Comparison of ENCODE assay signal across 8 cellular contexts in genomic region chr10:101588879-101589278, GRCh38. TPM values are rescaled to one million over a fixed set of nuclear protein-coding genes. Genes with fewer than 3 reads are reported as not detected.
DNase-seq lines count a peak whose midpoint lies in the region; ATAC-seq and TF ChIP-seq lines count a peak whose summit lies in the region.

No MANE protein-coding gene starts in this region.

- DNase-seq in activated CD4-positive, alpha-beta T cell treated with anti-CD3 and anti-CD28 coated beads, Interleukin-2, amount 10 ng/mL, durations not matched to agents 7 days and 5 days: no peak
- DNase-seq in activated CD4-positive, alpha-beta T cell treated with anti-CD3 and anti-CD28 coated beads for 48 hours: no peak
- DNase-seq in WTC11 (ENCODE audit: low spot score) (no peak), thyroid gland (no peak), GM13977 (ENCODE audit: low spot score) (no peak), SHP77 (lab: John Stamatoyannopoulos, UW) (no peak)

- peak overlapping the region; percentile 66; the same call in 1 of the 2 replicates for H3K9ac ChIP-seq in iPS-20b (ENCODE audit: low read depth, low read length)

- H3K4me3 ChIP-seq in iPS-20b (ENCODE audit: low read length) (peak overlapping the region; percentile 78), thyroid gland (replicated peaks in 1 of 3) (peak overlapping the region in 2 of 3 donors; percentile 56 to 68)

- H3K4me1 Mint-ChIP-seq in activated CD4-positive, alpha-beta T cell treated with anti-CD3 and anti-CD28 coated beads, Interleukin-2, amount 10 ng/mL, durations not matched to agents 7 days and 5 days: peaks cover 26% of the 10 kb centered on the region
- H3K4me1 Mint-ChIP-seq in WTC11: peaks cover 16% of the 10 kb centered on the region

- ATAC-seq in WTC11 (no peak), GM21447 (IDR thresholded peaks at IDR 0.05; ENCODE audit: unreplicated experiment) (no peak)

- CTCF ChIA-PET in activated CD4-positive, alpha-beta T cell treated with anti-CD3 and anti-CD28 coated beads, Interleukin-2, amount 10 ng/mL, durations not matched to agents 7 days and 5 days (lab: Charles Lee): interaction anchor here (0.6 to 1.8 kb wide), 3 partner anchors 10 to 1592 kb away, joined by 3 to 5 read pairs (median 4); no protein-coding TSS in a partner anchor
- CTCF ChIA-PET in WTC11 (lab: Charles Lee): interaction anchor here (1.3 to 3.4 kb wide), 4 partner anchors 13 to 291 kb away, joined by 3 to 33 read pairs (median 10); no protein-coding TSS in a partner anchor

- no peaks in the 10 kb centered on the region for H3K9me3 Mint-ChIP-seq in activated CD4-positive, alpha-beta T cell treated with anti-CD3 and anti-CD28 coated beads, Interleukin-2, amount 10 ng/mL, durations not matched to agents 7 days and 5 days
- no peaks in the 10 kb centered on the region for H3K9me3 Mint-ChIP-seq in WTC11

- H3K4me3 Mint-ChIP-seq in activated CD4-positive, alpha-beta T cell treated with anti-CD3 and anti-CD28 coated beads, Interleukin-2, amount 10 ng/mL, durations not matched to agents 7 days and 5 days: peak overlapping the region; percentile 92
- peak overlapping the region; percentile 94 for H3K4me3 Mint-ChIP-seq in WTC11

- peaks cover 3% of the 10 kb centered on the region for H3K36me3 Mint-ChIP-seq in activated CD4-positive, alpha-beta T cell treated with anti-CD3 and anti-CD28 coated beads, Interleukin-2, amount 10 ng/mL, durations not matched to agents 7 days and 5 days (ENCODE audit: low read depth)
- H3K36me3 Mint-ChIP-seq in WTC11: peaks cover 4% of the 10 kb centered on the region

- H3K36me3 ChIP-seq in iPS-20b (ENCODE audit: insufficient read depth, low read depth, low read length) (peaks cover 12% of the 10 kb centered on the region; the same call in 1 of the 2 replicates), thyroid gland (no peaks in the 10 kb centered on the region)

- no peak overlapping the region for H3K27ac Mint-ChIP-seq in activated CD4-positive, alpha-beta T cell treated with anti-CD3 and anti-CD28 coated beads, Interleukin-2, amount 10 ng/mL, durations not matched to agents 7 days and 5 days
- no peak overlapping the region for H3K27ac Mint-ChIP-seq in WTC11

- H3K27me3 ChIP-seq in iPS-20b (ENCODE audit: insufficient read depth, low read length) (no peaks in the 10 kb centered on the region), thyroid gland (no peaks in the 10 kb centered on the region)

- intact Hi-C loops in thyroid gland (cut with DNase I): no loop called here

- WGBS in thyroid gland, 2 donors: 68 to 72% methylated on average over 5 of the region's 5 CpGs

- H3K27me3 Mint-ChIP-seq in activated CD4-positive, alpha-beta T cell treated with anti-CD3 and anti-CD28 coated beads, Interleukin-2, amount 10 ng/mL, durations not matched to agents 7 days and 5 days: peaks cover 2% of the 10 kb centered on the region
- H3K27me3 Mint-ChIP-seq in WTC11 (ENCODE audit: low read depth): no peaks in the 10 kb centered on the region

- TF ChIP-seq CTCF in WTC11 (IDR thresholded peaks at IDR 0.05) (no peak), thyroid gland (IDR thresholded peaks at IDR 0.05) (no peak), GM13977 (IDR thresholded peaks at IDR 0.05; ENCODE audit: extremely low read depth, insufficient read depth, missing control alignments) (no peak)

- H3K9me3 ChIP-seq in iPS-20b (ENCODE audit: insufficient read depth, low read depth, low read length) (no peaks in the 10 kb centered on the region), thyroid gland (no peaks in the 10 kb centered on the region)

- no peak for TF ChIP-seq POLR2A in thyroid gland (IDR thresholded peaks at IDR 0.05)

- in situ Hi-C loops in GM13977 (cut with MboI; ENCODE audit: low pct_unique_long_range_greater_than_20kb, low sequenced_read_pairs, unreplicated experiment): no loop called here

- H3K27ac ChIP-seq in iPS-20b (ENCODE audit: low read length) (no peak overlapping the region), thyroid gland (no peak overlapping the region)

- POLR2A ChIA-PET in activated CD4-positive, alpha-beta T cell treated with anti-CD3 and anti-CD28 coated beads, Interleukin-2, amount 10 ng/mL, durations not matched to agents 7 days and 5 days (lab: Charles Lee): no interaction called here
- POLR2A ChIA-PET in WTC11 (lab: Charles Lee): interaction anchor here (1.7 kb wide), 1 partner anchor 229 kb away, joined by 6 read pairs; the partner anchor contains the start of gene OGA

- H3K4me1 ChIP-seq in iPS-20b (ENCODE audit: insufficient read depth, low read length) (0 out of 2 replicates have a peak, but pooled peaks cover 4% of the 10 kb centered on the region), thyroid gland (peaks cover 16 to 17% of the 10 kb centered on the region in 2 donors)

TF ChIP-seq in WTC11, 78 proteins besides CTCF, POLR2A, EP300 and RAD21 (continues in another document):
- TF ChIP-seq ESRRA (CRISPR knock-in tag; IDR thresholded peaks at IDR 0.05; ENCODE audit: borderline replicate concordance) (no peak), OVOL2 (CRISPR knock-in tag; IDR thresholded peaks at IDR 0.05; ENCODE audit: borderline replicate concordance) (no peak), ZNF423 (CRISPR knock-in tag; IDR thresholded peaks at IDR 0.05) (no peak), NR1H2 (CRISPR knock-in tag; IDR thresholded peaks at IDR 0.05) (no peak), AR (CRISPR knock-in tag; IDR thresholded peaks at IDR 0.05) (no peak)
- TF ChIP-seq, protein P1, sequence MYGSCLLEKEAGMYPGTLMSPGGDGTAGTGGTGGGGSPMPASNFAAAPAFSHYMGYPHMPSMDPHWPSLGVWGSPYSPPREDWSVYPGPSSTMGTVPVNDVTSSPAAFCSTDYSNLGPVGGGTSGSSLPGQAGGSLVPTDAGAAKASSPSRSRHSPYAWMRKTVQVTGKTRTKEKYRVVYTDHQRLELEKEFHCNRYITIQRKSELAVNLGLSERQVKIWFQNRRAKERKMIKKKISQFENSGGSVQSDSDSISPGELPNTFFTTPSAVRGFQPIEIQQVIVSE (CRISPR knock-in tag; IDR thresholded peaks at IDR 0.05; ENCODE audit: borderline replicate concordance): no peak
- TF ChIP-seq, protein P2, sequence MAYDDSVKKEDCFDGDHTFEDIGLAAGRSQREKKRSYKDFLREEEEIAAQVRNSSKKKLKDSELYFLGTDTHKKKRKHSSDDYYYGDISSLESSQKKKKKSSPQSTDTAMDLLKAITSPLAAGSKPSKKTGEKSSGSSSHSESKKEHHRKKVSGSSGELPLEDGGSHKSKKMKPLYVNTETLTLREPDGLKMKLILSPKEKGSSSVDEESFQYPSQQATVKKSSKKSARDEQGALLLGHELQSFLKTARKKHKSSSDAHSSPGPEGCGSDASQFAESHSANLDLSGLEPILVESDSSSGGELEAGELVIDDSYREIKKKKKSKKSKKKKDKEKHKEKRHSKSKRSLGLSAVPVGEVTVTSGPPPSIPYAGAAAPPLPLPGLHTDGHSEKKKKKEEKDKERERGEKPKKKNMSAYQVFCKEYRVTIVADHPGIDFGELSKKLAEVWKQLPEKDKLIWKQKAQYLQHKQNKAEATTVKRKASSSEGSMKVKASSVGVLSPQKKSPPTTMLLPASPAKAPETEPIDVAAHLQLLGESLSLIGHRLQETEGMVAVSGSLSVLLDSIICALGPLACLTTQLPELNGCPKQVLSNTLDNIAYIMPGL (CRISPR knock-in tag; IDR thresholded peaks at IDR 0.05): no peak
- TF ChIP-seq, protein P3, sequence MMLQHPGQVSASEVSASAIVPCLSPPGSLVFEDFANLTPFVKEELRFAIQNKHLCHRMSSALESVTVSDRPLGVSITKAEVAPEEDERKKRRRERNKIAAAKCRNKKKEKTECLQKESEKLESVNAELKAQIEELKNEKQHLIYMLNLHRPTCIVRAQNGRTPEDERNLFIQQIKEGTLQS (CRISPR knock-in tag; conservative IDR thresholded peaks at IDR 0.05): no peak
- TF ChIP-seq, protein P4, sequence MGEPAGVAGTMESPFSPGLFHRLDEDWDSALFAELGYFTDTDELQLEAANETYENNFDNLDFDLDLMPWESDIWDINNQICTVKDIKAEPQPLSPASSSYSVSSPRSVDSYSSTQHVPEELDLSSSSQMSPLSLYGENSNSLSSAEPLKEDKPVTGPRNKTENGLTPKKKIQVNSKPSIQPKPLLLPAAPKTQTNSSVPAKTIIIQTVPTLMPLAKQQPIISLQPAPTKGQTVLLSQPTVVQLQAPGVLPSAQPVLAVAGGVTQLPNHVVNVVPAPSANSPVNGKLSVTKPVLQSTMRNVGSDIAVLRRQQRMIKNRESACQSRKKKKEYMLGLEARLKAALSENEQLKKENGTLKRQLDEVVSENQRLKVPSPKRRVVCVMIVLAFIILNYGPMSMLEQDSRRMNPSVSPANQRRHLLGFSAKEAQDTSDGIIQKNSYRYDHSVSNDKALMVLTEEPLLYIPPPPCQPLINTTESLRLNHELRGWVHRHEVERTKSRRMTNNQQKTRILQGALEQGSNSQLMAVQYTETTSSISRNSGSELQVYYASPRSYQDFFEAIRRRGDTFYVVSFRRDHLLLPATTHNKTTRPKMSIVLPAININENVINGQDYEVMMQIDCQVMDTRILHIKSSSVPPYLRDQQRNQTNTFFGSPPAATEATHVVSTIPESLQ (CRISPR knock-in tag; IDR thresholded peaks at IDR 0.05): no peak

RNA-seq across cellular contexts. Expression of gene DPCD, which starts 0.8 kb away (rescaled TPM):
- total RNA-seq in activated CD4-positive, alpha-beta T cell treated with anti-CD3 and anti-CD28 coated beads, Interleukin-2, amount 10 ng/mL, durations not matched to agents 7 days and 5 days: 1 to 10 TPM; 2.9 to 3.1 TPM
- 21.8 to 23.8 TPM (median 22.0 TPM) in 3 replicates for total RNA-seq in WTC11 (2021)
- total RNA-seq in thyroid gland: 10 to 100 TPM; 18.1 to 73.0 (median 37.3) TPM

RNA-seq across cellular contexts. Expression of gene POLL, which starts 0.8 kb away (rescaled TPM):
- total RNA-seq in activated CD4-positive, alpha-beta T cell treated with anti-CD3 and anti-CD28 coated beads, Interleukin-2, amount 10 ng/mL, durations not matched to agents 7 days and 5 days: 10 to 100 TPM; 26.5 to 35.3 TPM
- total RNA-seq in WTC11 (2021) (40.7 to 46.2 TPM (median 41.3 TPM) in 3 replicates), thyroid gland (10 to 100 TPM; 26.2 to 34.9 (median 33.1) TPM)
